ENCODE assay signal across 18 cellular contexts in genomic region chr2:38322224-38322914, GRCh38. TPM values are rescaled to one million over a fixed set of nuclear protein-coding genes. Genes with fewer than 3 reads are reported as not detected.
DNase-seq lines count a peak whose midpoint lies in the region; ATAC-seq, FAIRE-seq and TF ChIP-seq lines count a peak whose summit lies in the region.
"Had no signal": no experiment of that assay in that cellular context is flagged by ENCODE, and none has a peak within 500 bp of the region (broad histone marks: within the 10 kb centered on the region; RNA-seq: fewer than 3 reads in every experiment).

No MANE protein-coding gene starts in this region.

- peaks cover 6% of the 10 kb centered on the region for H3K36me3 Mint-ChIP-seq in T-helper 17 cell (ENCODE audit: low read depth)

- H3K4me3 ChIP-seq in A549 (no peak overlapping the region), stomach smooth muscle (ENCODE audit: low read length in 2 of 2) (no peak overlapping the region)
- H3K4me3 ChIP-seq: BLaER1 treated with 17β-estradiol and CSF1 and Interleukin-3, amounts not matched to agents 10 nM and 100 nM; HAP-1 had no signal

- H3K9ac ChIP-seq in stomach smooth muscle (ENCODE audit: low read length in 2 of 2), result no peak overlapping the region
- H3K9ac ChIP-seq: BLaER1 treated with 17β-estradiol and CSF1 and Interleukin-3, amounts not matched to agents 10 nM and 100 nM had no signal

- TF ChIP-seq RAD21 in A549 (conservative IDR thresholded peaks at IDR 0.05 in 1 of 2, IDR thresholded peaks at IDR 0.05 in 1 of 2), result no peak

- CTCF ChIA-PET in A549 (lab: Yijun Ruan, JAX), result interaction anchor here (0.6 to 1.7 kb wide), 4 partner anchors 54 to 932 kb away, joined by 3 to 5 read pairs (median 4); no protein-coding TSS in a partner anchor

- ATAC-seq in A549 (no peak), T-helper 17 cell (no peak), left colon (peak; percentile 27)

- H3K36me3 ChIP-seq in stomach smooth muscle (ENCODE audit: control insufficient read depth in 2 of 2, insufficient read depth in 2 of 2, low read length in 2 of 2), result peaks cover 3 to 4% of the 10 kb centered on the region in 2 donors

- no peak for TF ChIP-seq EP300 in A549 (IDR thresholded peaks at IDR 0.05)

- H3K27me3 ChIP-seq in stomach smooth muscle (ENCODE audit: control insufficient read depth in 1 of 2, insufficient read depth in 2 of 2, low read length in 2 of 2), result no peaks in the 10 kb centered on the region
- H3K27me3 ChIP-seq: BLaER1 treated with 17β-estradiol and CSF1 and Interleukin-3, amounts not matched to agents 10 nM and 100 nM had no signal

- DNase-seq in A549 (ENCODE audit: low read depth in 1 of 2, low spot score in 1 of 2) (no peak), T-helper 17 cell (no peak), left colon (no peak), NCI-H510A treated with DMSO at 0.1 percent for 48 hours (lab: John Stamatoyannopoulos, UW) (no peak), urothelium cell line (ENCODE audit: low spot score) (no peak), NOMO-1 (lab: John Stamatoyannopoulos, UW; ENCODE audit: unreplicated experiment in 2 of 2) (no peak)
- DNase-seq: 8988T; ACHN; CD4-positive, CD25-positive, alpha-beta regulatory T cell; DMS 273 treated with DMSO at 0.1 percent for 48 hours; GOT3; HFFc6; KBM-7 had no signal

- FAIRE-seq in A549 (lab: Jason Lieb, UNC) (no peak), urothelium cell line (lab: Jason Lieb, UNC) (no peak)
- FAIRE-seq: GM12891, GM19239 had no signal

- H3K4me1 ChIP-seq in A549, result no peaks in the 10 kb centered on the region
- peaks cover 16% of the 10 kb centered on the region for H3K4me1 ChIP-seq in stomach smooth muscle (ENCODE audit: control insufficient read depth, insufficient read depth, low read length)

- intact Hi-C loops in left colon (cut with DNase I, micrococcal nuclease), result loop anchor here (5.0 to 10.0 kb wide), 2 partner anchors 142 to 185 kb away; no protein-coding TSS in a partner anchor

- TF ChIP-seq CTCF in A549 (IDR thresholded peaks at IDR 0.05), result no peak

- H3K27ac ChIP-seq in A549 (no peak overlapping the region), stomach smooth muscle (ENCODE audit: low read length) (peak overlapping the region; percentile 26)
- H3K27ac ChIP-seq: BLaER1 treated with 17β-estradiol and CSF1 and Interleukin-3, amounts not matched to agents 10 nM and 100 nM had no signal

- peaks cover 18% of the 10 kb centered on the region for H3K4me1 Mint-ChIP-seq in T-helper 17 cell

- TF ChIP-seq POLR2A in A549 (IDR thresholded peaks at IDR 0.05; ENCODE audit: low read length), result no peak

- H3K4me3 Mint-ChIP-seq in T-helper 17 cell, result no peak overlapping the region
- H3K4me3 Mint-ChIP-seq: CD4-positive, CD25-positive, alpha-beta regulatory T cell; HFFc6 had no signal

- H3K9me3 ChIP-seq in A549, result no peaks in the 10 kb centered on the region
- no peaks in the 10 kb centered on the region for H3K9me3 ChIP-seq in T-helper 17 cell (ENCODE audit: control insufficient read depth, low read length, poor library complexity, severe bottlenecking)
- no peaks in the 10 kb centered on the region for H3K9me3 ChIP-seq in stomach smooth muscle (ENCODE audit: control insufficient read depth in 2 of 2, low read length in 2 of 2)
- H3K9me3 ChIP-seq: BLaER1 treated with 17β-estradiol and CSF1 and Interleukin-3, amounts not matched to agents 10 nM and 100 nM; HAP-1 had no signal

- POLR2A ChIA-PET in A549 (lab: Yijun Ruan, JAX), result interaction anchor here (0.7 kb wide), 1 partner anchor 42 kb away, joined by 3 read pairs; no protein-coding TSS in a partner anchor

- no peaks in the 10 kb centered on the region for H3K27me3 Mint-ChIP-seq in T-helper 17 cell
- H3K27me3 Mint-ChIP-seq: CD4-positive, CD25-positive, alpha-beta regulatory T cell had no signal

- H3K4me2 ChIP-seq in A549, result no peak overlapping the region
- H3K4me2 ChIP-seq: BLaER1 treated with 17β-estradiol and CSF1 and Interleukin-3, amounts not matched to agents 10 nM and 100 nM had no signal

- peak overlapping the region; percentile 86 for H3K27ac Mint-ChIP-seq in T-helper 17 cell
- H3K27ac Mint-ChIP-seq: HFFc6 had no signal

TF ChIP-seq in A549, 52 proteins besides CTCF, POLR2A, EP300 and RAD21:
- TF ChIP-seq HOXB13 (CRISPR knock-in tag; IDR thresholded peaks at IDR 0.05; ENCODE audit: low read depth) (no peak), MAFK (IDR thresholded peaks at IDR 0.05; ENCODE audit: partially characterized antibody) (peak; percentile 92), SMC3 (IDR thresholded peaks at IDR 0.05) (no peak), RARB (CRISPR knock-in tag; IDR thresholded peaks at IDR 0.05) (no peak), GATA3 (IDR thresholded peaks at IDR 0.05; ENCODE audit: borderline replicate concordance) (no peak), PBX3 (IDR thresholded peaks at IDR 0.05) (no peak)

RNA-seq across cellular contexts. Expression of gene ATL2, which starts 54.7 kb away (rescaled TPM):
- polyA plus RNA-seq in A549 (2011; rRNA removed) (75.1 and 85.3 TPM in 2 replicates), A549 (2017; fragmentation: RNase III; extraction: RNeasy Plus Mini Kit Qiagen cat#74134 plus additional on column Dnase treatment) (77.5 to 83.0 TPM (median 77.6 TPM) in 3 replicates)
- polyA plus RNA-seq in A549 (2012; cell fraction: cytosol; rRNA removed), result 37.1 and 61.7 TPM in 2 replicates
- 50.1 and 55.6 TPM in 2 replicates for polyA plus RNA-seq in A549 (2012; cell fraction: nucleus; rRNA removed)
- polyA minus RNA-seq in A549 (2011; rRNA and poly(A)+ RNA removed), result 47.7 and 51.2 TPM in 2 replicates
- total RNA-seq in T-helper 17 cell (10 to 100 TPM; 56.9 to 60.0 TPM), left colon (10 to 100 TPM; 57.6 to 58.0 TPM)
